Comparison of ENCODE assay signal across 20 cellular contexts in the genomic region with DNA sequence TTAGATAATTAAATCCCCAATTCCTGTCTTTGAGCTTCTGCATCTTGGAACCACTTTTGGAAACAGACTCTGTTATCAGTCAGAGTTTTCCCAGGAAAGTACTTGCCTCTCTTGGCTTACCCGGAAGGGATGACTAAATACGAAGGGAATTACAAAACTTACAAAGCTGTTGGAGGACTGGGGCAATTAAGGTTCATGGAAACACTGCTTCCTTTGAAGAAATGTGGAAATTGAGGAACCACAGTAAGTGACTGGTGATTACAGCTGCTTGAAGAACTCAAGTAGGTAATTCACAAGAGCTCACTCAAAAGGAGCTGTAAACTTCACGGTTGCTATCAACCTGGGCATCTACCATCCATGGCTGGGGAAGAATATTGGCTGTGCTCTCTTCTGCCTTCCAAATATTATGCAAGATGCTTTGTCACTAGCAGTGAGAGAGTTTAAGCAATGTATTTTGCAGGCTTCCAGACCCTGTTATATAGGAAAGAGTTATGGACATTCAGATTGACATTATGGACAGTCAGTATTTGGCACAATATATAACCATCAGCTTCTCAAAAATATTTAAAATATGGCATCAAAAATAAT.
A peak's percentile ranks its signal among the peaks of the same experiment; 100 is the strongest.
DNase-seq lines count a peak whose midpoint lies in the region; TF ChIP-seq lines count a peak whose summit lies in the region.
"Had no signal": no experiment of that assay in that cellular context is flagged by ENCODE, and none has a peak within 500 bp of the region (broad histone marks: within the 10 kb centered on the region; RNA-seq: fewer than 3 reads in every experiment).

No MANE protein-coding gene starts in this region.

- no peaks in the 10 kb centered on the region for H3K36me3 ChIP-seq in MM.1S (replicated peaks; ENCODE audit: insufficient read depth, low read length)
- H3K36me3 ChIP-seq in tibial nerve: no peaks in the 10 kb centered on the region
- H3K36me3 ChIP-seq: BLaER1 treated with 17β-estradiol and CSF1 and Interleukin-3, amounts not matched to agents 10 nM and 100 nM; colonic mucosa; Peyer's patch had no signal

- DNase-seq in ELF-1 (ENCODE audit: low read depth, low spot score) (peak; percentile 43), M059J (ENCODE audit: low read depth) (peak; percentile 16), fibroblast of mammary gland (ENCODE audit: low read depth) (peak; percentile 46), renal cortical epithelial cell (ENCODE audit: low read depth) (peak; percentile 2), MM.1S (no peak), GM13976 (ENCODE audit: low spot score) (no peak), tibial nerve (ENCODE audit: low spot score in 2 of 2) (no peak)
- DNase-seq: activated CD8-positive, alpha-beta T cell treated with anti-CD3 and anti-CD28 coated beads, Interleukin-2, amount 10 ng/mL, durations not matched to agents 7 days and 5 days; amniotic stem cell; colonic mucosa; erythroblast; left colon; naive thymus-derived CD4-positive, alpha-beta T cell; NCI-H2029 treated with DMSO at 0.1 percent for 48 hours; Peyer's patch; posterior cingulate gyrus; stimulated activated CD4-positive, alpha-beta T cell treated with anti-CD3 and anti-CD28 coated beads, Interleukin-15, amount 100 ng/mL, for 24 hours; stimulated activated naive CD8-positive, alpha-beta T cell treated with anti-CD3 and anti-CD28 coated beads, Interleukin-15, amount 100 ng/mL, for 72 hours; T-helper 1 cell had no signal

- H3K27me3 ChIP-seq in MM.1S (replicated peaks; ENCODE audit: insufficient read depth, low read length) (no peaks in the 10 kb centered on the region), tibial nerve (no peaks in the 10 kb centered on the region)
- H3K27me3 ChIP-seq: BLaER1 treated with 17β-estradiol and CSF1 and Interleukin-3, amounts not matched to agents 10 nM and 100 nM; colonic mucosa; Peyer's patch had no signal

- H4K20me1 ChIP-seq in MM.1S (ENCODE audit: insufficient read depth, low read length): no peaks in the 10 kb centered on the region
- H4K20me1 ChIP-seq: BLaER1 treated with 17β-estradiol and CSF1 and Interleukin-3, amounts not matched to agents 10 nM and 100 nM had no signal

- H3K4me2 ChIP-seq in MM.1S (ENCODE audit: low read depth, low read length): no peak overlapping the region
- H3K4me2 ChIP-seq: BLaER1 treated with 17β-estradiol and CSF1 and Interleukin-3, amounts not matched to agents 10 nM and 100 nM had no signal

- 17 to 22% methylated on average over 3 of the region's 3 CpGs for WGBS in tibial nerve, 2 donors

- no peak for TF ChIP-seq POLR2A in tibial nerve (IDR thresholded peaks at IDR 0.05)

- H3K4me1 ChIP-seq in MM.1S (ENCODE audit: low read length): no peaks in the 10 kb centered on the region
- H3K4me1 ChIP-seq in tibial nerve: peaks cover 0 to 4% (median 0%) of the 10 kb centered on the region in 4 donors
- H3K4me1 ChIP-seq: BLaER1 treated with 17β-estradiol and CSF1 and Interleukin-3, amounts not matched to agents 10 nM and 100 nM; colonic mucosa; Peyer's patch had no signal

- in situ Hi-C loops in GM13976 (cut with MboI; ENCODE audit: low sequenced_read_pairs, unreplicated experiment): no loop called here

- H3K9me3 ChIP-seq in MM.1S (replicated peaks; ENCODE audit: insufficient read depth, low read length) (no peaks in the 10 kb centered on the region), tibial nerve (no peaks in the 10 kb centered on the region)
- H3K9me3 ChIP-seq: BLaER1 treated with 17β-estradiol and CSF1 and Interleukin-3, amounts not matched to agents 10 nM and 100 nM; colonic mucosa; Peyer's patch had no signal

- H3K9ac ChIP-seq in MM.1S (ENCODE audit: low read length): no peak overlapping the region
- H3K9ac ChIP-seq: BLaER1 treated with 17β-estradiol and CSF1 and Interleukin-3, amounts not matched to agents 10 nM and 100 nM had no signal

- H3K27ac ChIP-seq in MM.1S (ENCODE audit: low read length) (no peak overlapping the region), tibial nerve (no peak overlapping the region)
- H3K27ac ChIP-seq: BLaER1 treated with 17β-estradiol and CSF1 and Interleukin-3, amounts not matched to agents 10 nM and 100 nM; colonic mucosa; Peyer's patch had no signal

- TF ChIP-seq CTCF in fibroblast of mammary gland (conservative IDR thresholded peaks at IDR 0.05; ENCODE audit: control insufficient read depth, insufficient read depth, low read depth, low read length) (no peak), MM.1S (IDR thresholded peaks at IDR 0.05; ENCODE audit: low read length) (no peak), GM13976 (IDR thresholded peaks at IDR 0.05; ENCODE audit: borderline replicate concordance, control extremely low read depth, extremely low read depth, insufficient read depth, missing control alignments) (no peak), tibial nerve (IDR thresholded peaks at IDR 0.05) (no peak)

- H3K9me2 ChIP-seq in MM.1S (replicated peaks; ENCODE audit: insufficient read depth, low read length): no peaks in the 10 kb centered on the region

- H3F3A ChIP-seq in MM.1S (ENCODE audit: insufficient read depth, low read length): no peaks in the 10 kb centered on the region

- H3K4me3 ChIP-seq in fibroblast of mammary gland (ENCODE audit: control insufficient read depth, low read depth, low read length) (no peak overlapping the region), MM.1S (ENCODE audit: low read length) (no peak overlapping the region), tibial nerve (no peak overlapping the region)
- H3K4me3 ChIP-seq: BLaER1 treated with 17β-estradiol and CSF1 and Interleukin-3, amounts not matched to agents 10 nM and 100 nM; colonic mucosa; Peyer's patch had no signal

- no peak overlapping the region for H2AFZ ChIP-seq in MM.1S (ENCODE audit: low read length)

- no peak for TF ChIP-seq EP300 in tibial nerve (IDR thresholded peaks at IDR 0.05)

- H3K79me2 ChIP-seq in MM.1S (ENCODE audit: low read length): no peaks in the 10 kb centered on the region

Comparison
In these comparisons a context has a peak if more than half of its experiments do, and no peak if none do; other contexts are left out.
1. DNase-seq: peak in ELF-1 (single experiment), M059J (single experiment), fibroblast of mammary gland (single experiment) and renal cortical epithelial cell (single experiment); none in MM.1S (single experiment), GM13976 (single experiment) and tibial nerve (0 of 2).